20 cellular contexts compared by ENCODE assay signal in genomic region chr10:16741540-16741939, GRCh38.
DNase-seq lines count a peak whose midpoint lies in the region; ATAC-seq and TF ChIP-seq lines count a peak whose summit lies in the region.
"Had no signal": no experiment of that assay in that cellular context is flagged by ENCODE, and none has a peak within 500 bp of the region (broad histone marks: within the 10 kb centered on the region; RNA-seq: fewer than 3 reads in every experiment).

No MANE protein-coding gene starts in this region.

- no peak overlapping the region for H3K4me3 ChIP-seq in Caco-2 (ENCODE audit: low read depth, low read length)
- H3K4me3 ChIP-seq: A549, K562, MG63 had no signal

- no TSS peak for BruUV-seq in Caco-2 (replicated peaks; lab: Mats Ljungman, UMichigan)

- peaks cover 16% of the 10 kb centered on the region; the same call in 1 of the 2 replicates for H3K9me3 ChIP-seq in Caco-2
- H3K9me3 ChIP-seq: MG63 had no signal

- no peaks in the 10 kb centered on the region for H3K27me3 Mint-ChIP-seq in activated naive CD4-positive, alpha-beta T cell treated with anti-CD3 and anti-CD28 coated beads, Interleukin-2, amount 50 U/mL, for 24 hours
- no peaks in the 10 kb centered on the region for H3K27me3 Mint-ChIP-seq in Caco-2 (ENCODE audit: insufficient read depth, unreplicated experiment)
- H3K27me3 Mint-ChIP-seq: CD4-positive, CD25-positive, alpha-beta regulatory T cell had no signal

- DNase-seq in activated naive CD4-positive, alpha-beta T cell treated with anti-CD3 and anti-CD28 coated beads, Interleukin-2, amount 50 U/mL, for 16 hours: no peak
- DNase-seq in NCI-H1930 (lab: John Stamatoyannopoulos, UW) (peak; percentile 7 to 35), NCI-H774 (lab: John Stamatoyannopoulos, UW) (peak; percentile 39), Caco-2 (no peak), AG08396 (ENCODE audit: low spot score) (no peak)
- DNase-seq: CD4-positive, CD25-positive, alpha-beta regulatory T cell; DMS 273 treated with DMSO at 0.1 percent for 48 hours; DMS79 treated with DMSO at 0.1 percent for 48 hours; MG63; NCI-H187; NCI-H2171 treated with DMSO at 0.1 percent for 48 hours; NCI-H446 treated with DMSO at 0.1 percent for 48 hours; NCI-H526 treated with DMSO at 0.1 percent for 48 hours; T-helper 9 cell had no signal

- intact Hi-C loops in Caco-2 (cut with micrococcal nuclease; ENCODE audit: unreplicated experiment): no loop called here

- no peaks in the 10 kb centered on the region for H3K36me3 ChIP-seq in Caco-2 (ENCODE audit: control insufficient read depth, insufficient read depth, low read length)

- H3K4me1 ChIP-seq in Caco-2: no peaks in the 10 kb centered on the region
- H3K4me1 ChIP-seq: A549 had no signal

- peaks cover 14% of the 10 kb centered on the region for H3K9me3 Mint-ChIP-seq in activated naive CD4-positive, alpha-beta T cell treated with anti-CD3 and anti-CD28 coated beads, Interleukin-2, amount 50 U/mL, for 24 hours
- peaks cover 16% of the 10 kb centered on the region for H3K9me3 Mint-ChIP-seq in Caco-2 (ENCODE audit: unreplicated experiment)

- CTCF ChIA-PET in Caco-2 (lab: Charles Lee): no interaction called here

- no peaks in the 10 kb centered on the region for H3K27me3 ChIP-seq in Caco-2 (replicated peaks; ENCODE audit: control insufficient read depth, insufficient read depth, low read length)
- H3K27me3 ChIP-seq: MG63 had no signal

- no peak for ATAC-seq in HG02610 (IDR thresholded peaks at IDR 0.05; ENCODE audit: unreplicated experiment)
- ATAC-seq: A549, HepG2, K562, Right ventricle myocardium inferior had no signal

- H3K4me1 Mint-ChIP-seq in activated naive CD4-positive, alpha-beta T cell treated with anti-CD3 and anti-CD28 coated beads, Interleukin-2, amount 50 U/mL, for 24 hours: peaks cover 5% of the 10 kb centered on the region
- no peaks in the 10 kb centered on the region for H3K4me1 Mint-ChIP-seq in Caco-2 (ENCODE audit: low read depth, unreplicated experiment)

- no peak for TF ChIP-seq CTCF in Caco-2 (IDR thresholded peaks at IDR 0.05; ENCODE audit: insufficient read depth in 1 of 2, low read depth in 1 of 2, low read length in 1 of 2, severe bottlenecking in 1 of 2, unreplicated experiment in 1 of 2)

- POLR2A ChIA-PET in Caco-2 (lab: Charles Lee): no interaction called here

- peaks cover 53% of the 10 kb centered on the region for H3K36me3 Mint-ChIP-seq in activated naive CD4-positive, alpha-beta T cell treated with anti-CD3 and anti-CD28 coated beads, Interleukin-2, amount 50 U/mL, for 24 hours
- H3K36me3 Mint-ChIP-seq in Caco-2 (ENCODE audit: insufficient read depth, unreplicated experiment): peaks cover 9% of the 10 kb centered on the region

- no peak overlapping the region for H3K4me3 Mint-ChIP-seq in activated naive CD4-positive, alpha-beta T cell treated with anti-CD3 and anti-CD28 coated beads, Interleukin-2, amount 50 U/mL, for 24 hours
- no peak overlapping the region for H3K4me3 Mint-ChIP-seq in Caco-2 (ENCODE audit: unreplicated experiment)

- H3K27ac Mint-ChIP-seq in activated naive CD4-positive, alpha-beta T cell treated with anti-CD3 and anti-CD28 coated beads, Interleukin-2, amount 50 U/mL, for 24 hours: peak overlapping the region; percentile 2
- H3K27ac Mint-ChIP-seq in Caco-2 (ENCODE audit: unreplicated experiment): no peak overlapping the region

Comparison
In these comparisons a context has a peak if more than half of its experiments do, and no peak if none do; other contexts are left out.
1. DNase-seq: peak in NCI-H1930 (2 of 2) and NCI-H774 (single experiment); none in activated naive CD4-positive, alpha-beta T cell treated with anti-CD3 and anti-CD28 coated beads, Interleukin-2, amount 50 U/mL, for 16 hours (single experiment), Caco-2 (0 of 2) and AG08396 (single experiment).